Comparison of ENCODE assay signal across 34 cellular contexts in genomic region chr13:83440465-83440864, GRCh38.
"Had no signal": no experiment of that assay in that cellular context is flagged by ENCODE, and none has a peak within 500 bp of the region (broad histone marks: within the 10 kb centered on the region; RNA-seq: fewer than 3 reads in every experiment).

No MANE protein-coding gene starts in this region.

- H3K9me3 ChIP-seq: MG63 had no signal

- H3K27ac ChIP-seq: KMS-11 had no signal

- H3K27me3 ChIP-seq: MG63 had no signal

- H3K4me2 ChIP-seq: KMS-11 had no signal

- DNase-seq: Karpas-422, Kasumi-1, KBM-7, KG1, MG63, MM.1S, MV-4-11, NCI-H1048, NCI-H1092, NCI-H1092 treated with DMSO at 0.1 percent for 48 hours, NCI-H1105 treated with DMSO at 0.1 percent for 48 hours, NCI-H1417, NCI-H1417 treated with DMSO at 0.1 percent for 48 hours, NCI-H1436, NCI-H1436 treated with DMSO at 0.1 percent for 48 hours, NCI-H146, NCI-H1694, NCI-H1694 treated with DMSO at 0.1 percent for 48 hours, NCI-H187, NCI-H187 treated with DMSO at 0.1 percent for 48 hours, NCI-H1930, NCI-H2029, NCI-H2029 treated with DMSO at 0.1 percent for 48 hours, NCI-H2081, NCI-H2081 treated with DMSO at 0.1 percent for 48 hours, NCI-H2107, NCI-H2171, NCI-H2171 treated with DMSO at 0.1 percent for 48 hours, NCI-H2227 treated with DMSO at 0.1 percent for 48 hours, NCI-H226, NCI-H345, NCI-H446, NCI-H446 treated with DMSO at 0.1 percent for 48 hours had no signal

- H3K36me3 ChIP-seq: MG63 had no signal

- H3K9ac ChIP-seq: KMS-11 had no signal

- H3K4me3 ChIP-seq: MG63 had no signal
